ENCODE assay signal across 24 cellular contexts in the genomic region with DNA sequence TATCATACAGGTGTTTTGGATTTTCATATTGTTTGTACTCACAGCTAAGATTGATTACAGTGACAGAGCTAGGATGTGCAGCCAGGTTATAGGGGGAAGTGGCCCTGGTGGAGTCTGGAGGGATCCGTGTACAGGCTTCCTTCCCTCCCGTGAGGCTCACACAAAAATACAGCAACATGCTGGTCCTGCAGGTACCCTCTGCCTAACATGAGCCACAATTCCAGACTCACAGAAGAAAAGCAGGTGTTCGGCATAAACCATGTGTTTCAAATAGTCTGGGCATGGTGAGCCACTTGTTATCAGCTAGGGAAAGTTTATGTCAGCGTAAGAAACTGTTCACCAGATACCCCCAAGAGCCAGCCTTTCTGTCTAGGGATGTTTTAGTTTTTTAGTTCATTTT.
A peak's percentile ranks its signal among the peaks of the same experiment; 100 is the strongest.
DNase-seq lines count a peak whose midpoint lies in the region; ATAC-seq and TF ChIP-seq lines count a peak whose summit lies in the region.
"Had no signal": no experiment of that assay in that cellular context is flagged by ENCODE, and none has a peak within 500 bp of the region (broad histone marks: within the 10 kb centered on the region; RNA-seq: fewer than 3 reads in every experiment).

No MANE protein-coding gene starts in this region.

- no peak overlapping the region for H3K4me3 Mint-ChIP-seq in activated T-cell treated with anti-CD3 and anti-CD28 coated beads, Interleukin-2, amount 50 U/mL, for 72 hours
- H3K4me3 Mint-ChIP-seq in central memory CD8-positive, alpha-beta T cell, result no peak overlapping the region
- no peak overlapping the region for H3K4me3 Mint-ChIP-seq in stimulated activated effector memory CD8-positive, alpha-beta T cell treated with anti-CD3 and anti-CD28 coated beads, Interleukin-12 subunit alpha, Interleukin-12 subunit beta, amount 100 ng/mL, for 72 hours
- H3K4me3 Mint-ChIP-seq: CD14-positive monocyte; CD4-positive, alpha-beta T cell had no signal

- H3K36me3 ChIP-seq in osteoblast (ENCODE audit: insufficient read depth, low read length), result peaks cover 45% of the 10 kb centered on the region
- peaks cover 91% of the 10 kb centered on the region for H3K36me3 ChIP-seq in suprapubic skin

- TF ChIP-seq POLR2A in suprapubic skin (IDR thresholded peaks at IDR 0.05), result no peak

- TF ChIP-seq EP300 in suprapubic skin (IDR thresholded peaks at IDR 0.05), result no peak

- H3K27ac Mint-ChIP-seq in activated T-cell treated with anti-CD3 and anti-CD28 coated beads, Interleukin-2, amount 50 U/mL, for 72 hours, result peak overlapping the region; percentile 6
- H3K27ac Mint-ChIP-seq in central memory CD8-positive, alpha-beta T cell (ENCODE audit: low read depth), result peak overlapping the region; percentile 63
- peak overlapping the region; percentile 27 for H3K27ac Mint-ChIP-seq in stimulated activated effector memory CD8-positive, alpha-beta T cell treated with anti-CD3 and anti-CD28 coated beads, Interleukin-12 subunit alpha, Interleukin-12 subunit beta, amount 100 ng/mL, for 72 hours
- H3K27ac Mint-ChIP-seq: CD14-positive monocyte; CD4-positive, alpha-beta T cell had no signal

- no peak overlapping the region for H3K4me3 ChIP-seq in osteoblast (ENCODE audit: insufficient read depth, low read length)
- H3K4me3 ChIP-seq in suprapubic skin, result no peak overlapping the region
- H3K4me3 ChIP-seq: A549; BLaER1 treated with 17β-estradiol and CSF1 and Interleukin-3, amounts not matched to agents 10 nM and 100 nM; GM23248 had no signal

- no peak overlapping the region for H3K4me2 ChIP-seq in osteoblast (ENCODE audit: insufficient read depth, low read length)
- H3K4me2 ChIP-seq: A549; BLaER1 treated with 17β-estradiol and CSF1 and Interleukin-3, amounts not matched to agents 10 nM and 100 nM had no signal

- no peak for ATAC-seq in activated T-cell treated with anti-CD3 and anti-CD28 coated beads, Interleukin-2, amount 50 U/mL, for 72 hours (replicated peaks in 1 of 2)
- no peak for ATAC-seq in central memory CD8-positive, alpha-beta T cell (replicated peaks; ENCODE audit: extremely low read depth, poor library complexity, severe bottlenecking)
- no peak for ATAC-seq in stimulated activated effector memory CD8-positive, alpha-beta T cell treated with anti-CD3 and anti-CD28 coated beads, Interleukin-12 subunit alpha, Interleukin-12 subunit beta, amount 100 ng/mL, for 72 hours
- ATAC-seq: A549 had no signal

- H3K36me3 Mint-ChIP-seq in activated T-cell treated with anti-CD3 and anti-CD28 coated beads, Interleukin-2, amount 50 U/mL, for 72 hours (ENCODE audit: insufficient read depth in 2 of 2), result peaks cover 22 to 50% of the 10 kb centered on the region in 2 donors
- peaks cover 62% of the 10 kb centered on the region for H3K36me3 Mint-ChIP-seq in central memory CD8-positive, alpha-beta T cell (ENCODE audit: insufficient read depth)
- H3K36me3 Mint-ChIP-seq in stimulated activated effector memory CD8-positive, alpha-beta T cell treated with anti-CD3 and anti-CD28 coated beads, Interleukin-12 subunit alpha, Interleukin-12 subunit beta, amount 100 ng/mL, for 72 hours, result peaks cover 98% of the 10 kb centered on the region

- no peaks in the 10 kb centered on the region for H3K27me3 Mint-ChIP-seq in activated T-cell treated with anti-CD3 and anti-CD28 coated beads, Interleukin-2, amount 50 U/mL, for 72 hours (ENCODE audit: low read depth)
- H3K27me3 Mint-ChIP-seq in central memory CD8-positive, alpha-beta T cell, result no peaks in the 10 kb centered on the region
- H3K27me3 Mint-ChIP-seq: CD4-positive, alpha-beta T cell had no signal

- no peaks in the 10 kb centered on the region for H3K4me1 Mint-ChIP-seq in activated T-cell treated with anti-CD3 and anti-CD28 coated beads, Interleukin-2, amount 50 U/mL, for 72 hours (ENCODE audit: low read depth)
- peaks cover 15% of the 10 kb centered on the region for H3K4me1 Mint-ChIP-seq in central memory CD8-positive, alpha-beta T cell
- peaks cover 6% of the 10 kb centered on the region for H3K4me1 Mint-ChIP-seq in stimulated activated effector memory CD8-positive, alpha-beta T cell treated with anti-CD3 and anti-CD28 coated beads, Interleukin-12 subunit alpha, Interleukin-12 subunit beta, amount 100 ng/mL, for 72 hours

- no peaks in the 10 kb centered on the region for H3K79me2 ChIP-seq in osteoblast (ENCODE audit: insufficient read depth, low read length)

- DNase-seq in activated T-cell treated with anti-CD3 and anti-CD28 coated beads, Interleukin-2, amount 50 U/mL, for 72 hours, result no peak
- DNase-seq in activated T-cell treated with anti-CD3 and anti-CD28 coated beads for 4 hours (no peak), osteoblast (ENCODE audit: insufficient read length, low spot score, missing footprints) (peak; percentile 35), NCI-H146 treated with DMSO at 0.1 percent for 48 hours (lab: John Stamatoyannopoulos, UW; ENCODE audit: unreplicated experiment) (no peak), suprapubic skin (ENCODE audit: low spot score in 2 of 2) (no peak)
- no peak for DNase-seq in central memory CD8-positive, alpha-beta T cell (ENCODE audit: low spot score in 2 of 2)
- no peak for DNase-seq in stimulated activated effector memory CD8-positive, alpha-beta T cell treated with anti-CD3 and anti-CD28 coated beads, Interleukin-12 subunit alpha, Interleukin-12 subunit beta, amount 100 ng/mL, for 72 hours (ENCODE audit: low spot score in 2 of 2)
- DNase-seq in stimulated activated naive CD4-positive, alpha-beta T cell (lab: John Stamatoyannopoulos, UW), result no peak
- DNase-seq: 8988T; ACHN; AML-193; BE2C; Calu3; CD4-positive, alpha-beta T cell; COR-L47; DMS53; DMS79 treated with DMSO at 0.1 percent for 48 hours; GF-D8; GM23248; H7; HCEC 1CT had no signal

- H3K4me1 ChIP-seq in osteoblast (ENCODE audit: insufficient read depth, low read length) (no peaks in the 10 kb centered on the region), suprapubic skin (no peaks in the 10 kb centered on the region)
- H3K4me1 ChIP-seq: A549; BE2C; BLaER1 treated with 17β-estradiol and CSF1 and Interleukin-3, amounts not matched to agents 10 nM and 100 nM had no signal

- no peaks in the 10 kb centered on the region for H4K20me1 ChIP-seq in osteoblast (ENCODE audit: insufficient read depth, low read length)

- no peak overlapping the region for H3K27ac ChIP-seq in osteoblast (ENCODE audit: low read depth, low read length)
- H3K27ac ChIP-seq in suprapubic skin, result no peak overlapping the region
- H3K27ac ChIP-seq: A549; BLaER1 treated with 17β-estradiol and CSF1 and Interleukin-3, amounts not matched to agents 10 nM and 100 nM; GM23248 had no signal

- peaks cover 5 to 8% of the 10 kb centered on the region in 2 donors for H3K9me3 Mint-ChIP-seq in activated T-cell treated with anti-CD3 and anti-CD28 coated beads, Interleukin-2, amount 50 U/mL, for 72 hours
- peaks cover 5% of the 10 kb centered on the region for H3K9me3 Mint-ChIP-seq in central memory CD8-positive, alpha-beta T cell
- peaks cover 5% of the 10 kb centered on the region for H3K9me3 Mint-ChIP-seq in stimulated activated effector memory CD8-positive, alpha-beta T cell treated with anti-CD3 and anti-CD28 coated beads, Interleukin-12 subunit alpha, Interleukin-12 subunit beta, amount 100 ng/mL, for 72 hours

- TF ChIP-seq CTCF in osteoblast (IDR thresholded peaks at IDR 0.05; ENCODE audit: extremely low read depth, low read depth, low read length) (no peak), suprapubic skin (IDR thresholded peaks at IDR 0.05) (no peak)

- H3K27me3 ChIP-seq in osteoblast (ENCODE audit: insufficient read depth, low read length) (no peaks in the 10 kb centered on the region), suprapubic skin (no peaks in the 10 kb centered on the region)
- H3K27me3 ChIP-seq: BE2C; BLaER1 treated with 17β-estradiol and CSF1 and Interleukin-3, amounts not matched to agents 10 nM and 100 nM had no signal

- 99% methylated on average over 4 of the region's 4 CpGs for WGBS in suprapubic skin

- H3K9me3 ChIP-seq in osteoblast (ENCODE audit: low read depth, low read length) (no peaks in the 10 kb centered on the region), suprapubic skin (no peaks in the 10 kb centered on the region)
- H3K9me3 ChIP-seq: BE2C had no signal

- no peak overlapping the region for H2AFZ ChIP-seq in osteoblast (ENCODE audit: low read length)
- H2AFZ ChIP-seq: GM23248 had no signal

Comparison
In these comparisons a context has a peak if more than half of its experiments do, and no peak if none do; other contexts are left out.
1. H3K27ac Mint-ChIP-seq: peak in every context shown above with its lines; median percentile 63 in central memory CD8-positive, alpha-beta T cell; 27 in stimulated activated effector memory CD8-positive, alpha-beta T cell treated with anti-CD3 and anti-CD28 coated beads, Interleukin-12 subunit alpha, Interleukin-12 subunit beta, amount 100 ng/mL, for 72 hours; 6 in activated T-cell treated with anti-CD3 and anti-CD28 coated beads, Interleukin-2, amount 50 U/mL, for 72 hours.